Comparison of ENCODE assay signal across 26 cellular contexts in the genomic region with DNA sequence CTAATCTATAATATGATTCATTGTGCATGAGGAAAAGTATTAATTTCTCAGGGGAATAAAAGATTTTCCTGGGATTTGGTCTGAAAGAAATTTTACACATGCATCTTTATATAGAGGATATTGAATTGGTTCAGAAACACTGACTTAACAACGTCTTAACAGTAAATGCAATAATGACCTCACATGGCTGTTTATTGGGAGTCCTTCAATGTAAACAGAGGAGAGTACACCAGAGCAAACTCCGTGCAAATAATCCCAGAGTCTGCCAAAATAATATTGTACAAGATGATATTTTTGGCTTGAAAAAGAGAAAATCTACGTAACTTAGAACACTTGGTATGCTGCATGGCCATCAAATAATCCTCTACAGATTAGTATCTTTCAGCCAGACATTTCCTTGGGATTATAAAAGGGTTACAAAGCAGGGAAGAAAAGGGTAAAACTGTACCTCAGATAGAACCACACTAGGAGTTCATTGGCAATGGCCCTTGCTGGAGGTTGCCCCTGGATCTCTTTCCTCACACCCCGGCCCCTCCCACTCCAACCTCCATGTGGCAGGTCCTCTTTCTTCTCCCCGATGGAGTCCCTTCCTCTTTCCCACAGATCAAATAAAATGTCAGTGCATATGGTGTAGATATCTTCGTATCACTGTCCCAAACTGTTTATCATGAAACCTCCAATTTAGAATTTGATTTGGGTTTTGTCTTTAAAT.
"Had no signal": no experiment of that assay in that cellular context is flagged by ENCODE, and none has a peak within 500 bp of the region (broad histone marks: within the 10 kb centered on the region; RNA-seq: fewer than 3 reads in every experiment).

No MANE protein-coding gene starts in this region.

- H3K4me2 ChIP-seq: neural progenitor cell, smooth muscle cell had no signal

- H3K79me2 ChIP-seq: parathyroid adenoma had no signal

- H2AFZ ChIP-seq: neural progenitor cell, parathyroid adenoma had no signal

- H3K9me3 ChIP-seq: esophagus squamous epithelium, gastrocnemius medialis, suprapubic skin, transverse colon, upper lobe of right lung, uterus had no signal

- H3K4me1 ChIP-seq: esophagus squamous epithelium, parathyroid adenoma, suprapubic skin, transverse colon, upper lobe of right lung, uterus had no signal

- H3K36me3 ChIP-seq: esophagus squamous epithelium, gastrocnemius medialis, neural progenitor cell, suprapubic skin, transverse colon, upper lobe of right lung, uterus had no signal

- DNase-seq: dermis blood vessel endothelial cell; effector memory CD4-positive, alpha-beta T cell; esophagus squamous epithelium; foreskin fibroblast; gastrocnemius medialis; head of caudate nucleus; mesendoderm; midbrain; naive thymus-derived CD4-positive, alpha-beta T cell; stimulated activated CD4-positive, alpha-beta T cell treated with anti-CD3 and anti-CD28 coated beads, Interleukin-12 subunit alpha, Interleukin-12 subunit beta, amount 100 ng/mL, for 4 hours; stimulated activated CD4-positive, alpha-beta T cell treated with anti-CD3 and anti-CD28 coated beads, Interleukin-1b, Interleukin-23, amount 100 ng/mL, for 48 hours; stimulated activated CD4-positive, alpha-beta T cell treated with anti-CD3 and anti-CD28 coated beads, Interleukin-4, amount 100 ng/mL, for 1 hour; stimulated activated CD8-positive, alpha-beta memory T cell treated with anti-CD3 and anti-CD28 coated beads, Interleukin-4, amount 100 ng/mL, for 48 hours; stimulated activated naive CD4-positive, alpha-beta T cell; stimulated activated naive CD8-positive, alpha-beta T cell treated with anti-CD3 and anti-CD28 coated beads, Interleukin-15, amount 100 ng/mL, for 72 hours; transverse colon; upper lobe of right lung; uterus had no signal

- H3K27ac ChIP-seq: coronary artery, esophagus squamous epithelium, gastrocnemius medialis, neural progenitor cell, parathyroid adenoma, suprapubic skin, transverse colon, upper lobe of right lung, uterus had no signal

- H3K27ac Mint-ChIP-seq: naive thymus-derived CD4-positive, alpha-beta T cell; nephron; neural progenitor cell; progenitor cell of endocrine pancreas; stimulated activated naive CD8-positive, alpha-beta T cell treated with anti-CD3 and anti-CD28 coated beads, Interleukin-15, amount 100 ng/mL, for 72 hours had no signal

- H3K4me3 Mint-ChIP-seq: naive thymus-derived CD4-positive, alpha-beta T cell; nephron; neural progenitor cell; stimulated activated naive CD8-positive, alpha-beta T cell treated with anti-CD3 and anti-CD28 coated beads, Interleukin-15, amount 100 ng/mL, for 72 hours had no signal

- H3K36me3 Mint-ChIP-seq: naive thymus-derived CD4-positive, alpha-beta T cell; neural progenitor cell had no signal

- ATAC-seq: gastrocnemius medialis; naive thymus-derived CD4-positive, alpha-beta T cell; sciatic nerve; stimulated activated naive CD8-positive, alpha-beta T cell treated with anti-CD3 and anti-CD28 coated beads, Interleukin-15, amount 100 ng/mL, for 72 hours; upper lobe of right lung had no signal

- H3K27me3 ChIP-seq: gastrocnemius medialis, neural progenitor cell, transverse colon, upper lobe of right lung, uterus had no signal

- H3K9ac ChIP-seq: neural progenitor cell, parathyroid adenoma had no signal

- H3K4me1 Mint-ChIP-seq: stimulated activated naive CD8-positive, alpha-beta T cell treated with anti-CD3 and anti-CD28 coated beads, Interleukin-15, amount 100 ng/mL, for 72 hours had no signal

- H3K9me3 Mint-ChIP-seq: naive thymus-derived CD4-positive, alpha-beta T cell; nephron; neural progenitor cell; stimulated activated naive CD8-positive, alpha-beta T cell treated with anti-CD3 and anti-CD28 coated beads, Interleukin-15, amount 100 ng/mL, for 72 hours had no signal

- H3K4me3 ChIP-seq: coronary artery, esophagus squamous epithelium, gastrocnemius medialis, neural progenitor cell, smooth muscle cell, suprapubic skin, transverse colon, upper lobe of right lung, uterus had no signal
